ENCODE assay signal across 1 cellular context in genomic region chr10:6228647-6229046, GRCh38.
TF ChIP-seq lines count a peak whose summit lies in the region.

No MANE protein-coding gene starts in this region.

TF ChIP-seq in K562, 482 proteins besides CTCF, POLR2A, EP300 and RAD21:
- TF ChIP-seq, protein P1, sequence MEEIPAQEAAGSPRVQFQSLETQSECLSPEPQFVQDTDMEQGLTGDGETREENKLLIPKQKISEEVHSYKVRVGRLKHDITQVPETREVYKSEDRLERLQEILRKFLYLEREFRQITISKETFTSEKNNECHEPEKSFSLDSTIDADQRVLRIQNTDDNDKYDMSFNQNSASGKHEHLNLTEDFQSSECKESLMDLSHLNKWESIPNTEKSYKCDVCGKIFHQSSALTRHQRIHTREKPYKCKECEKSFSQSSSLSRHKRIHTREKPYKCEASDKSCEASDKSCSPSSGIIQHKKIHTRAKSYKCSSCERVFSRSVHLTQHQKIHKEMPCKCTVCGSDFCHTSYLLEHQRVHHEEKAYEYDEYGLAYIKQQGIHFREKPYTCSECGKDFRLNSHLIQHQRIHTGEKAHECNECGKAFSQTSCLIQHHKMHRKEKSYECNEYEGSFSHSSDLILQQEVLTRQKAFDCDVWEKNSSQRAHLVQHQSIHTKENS (CRISPR knock-in tag; IDR thresholded peaks at IDR 0.05): no peak
- TF ChIP-seq ZNF311 (CRISPR knock-in tag; IDR thresholded peaks at IDR 0.05) (no peak), HMG20B (CRISPR knock-in tag; IDR thresholded peaks at IDR 0.05) (no peak), ESRRA (IDR thresholded peaks at IDR 0.05; ENCODE audit: borderline replicate concordance, low read depth) (no peak), FOXA1 (IDR thresholded peaks at IDR 0.05; ENCODE audit: borderline replicate concordance) (no peak), NFYB (IDR thresholded peaks at IDR 0.05; ENCODE audit: extremely low read depth, insufficient read length) (no peak)
- TF ChIP-seq, protein P2, sequence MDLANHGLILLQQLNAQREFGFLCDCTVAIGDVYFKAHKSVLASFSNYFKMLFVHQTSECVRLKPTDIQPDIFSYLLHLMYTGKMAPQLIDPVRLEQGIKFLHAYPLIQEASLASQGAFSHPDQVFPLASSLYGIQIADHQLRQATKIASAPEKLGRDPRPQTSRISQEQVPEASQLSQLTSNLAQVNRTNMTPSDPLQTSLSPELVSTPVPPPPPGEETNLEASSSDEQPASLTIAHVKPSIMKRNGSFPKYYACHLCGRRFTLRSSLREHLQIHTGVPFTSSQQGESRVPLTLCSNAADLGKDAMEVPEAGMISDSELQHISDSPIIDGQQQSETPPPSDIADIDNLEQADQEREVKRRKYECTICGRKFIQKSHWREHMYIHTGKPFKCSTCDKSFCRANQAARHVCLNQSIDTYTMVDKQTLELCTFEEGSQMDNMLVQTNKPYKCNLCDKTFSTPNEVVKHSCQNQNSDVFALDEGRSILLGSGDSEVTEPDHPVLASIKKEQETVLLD (IDR thresholded peaks at IDR 0.05): no peak
